In genomic region chr11:76652989-76653673, GRCh38 we compare ENCODE assay signal across 18 cellular contexts. TPM values are rescaled to one million over a fixed set of nuclear protein-coding genes. Genes with fewer than 3 reads are reported as not detected.
DNase-seq lines count a peak whose midpoint lies in the region; ATAC-seq and TF ChIP-seq lines count a peak whose summit lies in the region.
"Had no signal": no experiment of that assay in that cellular context is flagged by ENCODE, and none has a peak within 500 bp of the region (broad histone marks: within the 10 kb centered on the region; RNA-seq: fewer than 3 reads in every experiment).

No MANE protein-coding gene starts in this region.

- no peak overlapping the region for H3K4me3 ChIP-seq in right atrium auricular region
- no peak overlapping the region for H3K4me3 ChIP-seq in psoas muscle
- H3K4me3 ChIP-seq: SK-N-MC had no signal

- ATAC-seq in Right ventricle myocardium inferior (peak; percentile 1), left cardiac atrium (no peak), psoas muscle (peak in 1 of 4 donors; percentile 5), HG03439 (IDR thresholded peaks at IDR 0.05; ENCODE audit: unreplicated experiment) (no peak), HG03280 (IDR thresholded peaks at IDR 0.05; ENCODE audit: unreplicated experiment) (no peak)
- ATAC-seq: naive thymus-derived CD4-positive, alpha-beta T cell had no signal

- H3K9me3 ChIP-seq in right atrium auricular region (no peaks in the 10 kb centered on the region), psoas muscle (no peaks in the 10 kb centered on the region)

- no peak for TF ChIP-seq CTCF in right atrium auricular region (IDR thresholded peaks at IDR 0.05)
- no peak for TF ChIP-seq CTCF in psoas muscle (IDR thresholded peaks at IDR 0.05)

- H3K36me3 ChIP-seq in right atrium auricular region (no peaks in the 10 kb centered on the region), psoas muscle (ENCODE audit: insufficient read depth in 1 of 2, low read depth in 1 of 2) (peaks cover 0 to 2% of the 10 kb centered on the region in 2 donors)

- WGBS in psoas muscle, 3 donors = 74 to 75% (median 74%) methylated on average over 12 of the region's 12 CpGs

- peak overlapping the region; percentile 65 to 69 for H3K27ac ChIP-seq in right atrium auricular region
- H3K27ac ChIP-seq in psoas muscle = peak overlapping the region; percentile 65
- H3K27ac ChIP-seq: epithelial cell of prostate, SK-N-MC had no signal

- intact Hi-C loops in Right ventricle myocardium inferior (cut with DNase I) = no loop called here
- intact Hi-C loops in left cardiac atrium (cut with DNase I) = no loop called here
- intact Hi-C loops in psoas muscle (cut with DNase I) = no loop called here

- H3K4me1 ChIP-seq in right atrium auricular region (peaks cover 0 to 73% of the 10 kb centered on the region in 2 donors), psoas muscle (no peaks in the 10 kb centered on the region)

- H3K27me3 ChIP-seq in right atrium auricular region (no peaks in the 10 kb centered on the region), psoas muscle (ENCODE audit: insufficient read depth in 3 of 3, low read length in 2 of 3) (no peaks in the 10 kb centered on the region)

- DNase-seq in Right ventricle myocardium inferior (ENCODE audit: missing footprints) = peak; percentile 37
- DNase-seq in left cardiac atrium = no peak
- DNase-seq in right atrium auricular region (ENCODE audit: low spot score) = no peak
- DNase-seq in psoas muscle = no peak
- DNase-seq in SIG-M5 (lab: John Stamatoyannopoulos, UW) = no peak
- no peak for DNase-seq in NCI-H82 (lab: John Stamatoyannopoulos, UW)
- DNase-seq: activated CD4-positive, alpha-beta T cell treated with anti-CD3 and anti-CD28 coated beads, Interleukin-2, amount 10 ng/mL, durations not matched to agents 24 days and 14 days; activated T-cell treated with anti-CD3 and anti-CD28 coated beads, Interleukin-2, amount 50 U/mL, for 48 hours; hippocampal formation; left colon; NCI-H1694 treated with DMSO at 0.1 percent for 48 hours; NCI-H510A had no signal

RNA-seq across cellular contexts. Expression of gene LRRC32, which starts 17.4 kb away (rescaled TPM):
- total RNA-seq in Right ventricle myocardium inferior (32.5 TPM), left cardiac atrium (10 to 100 TPM; 43.8 to 88.2 TPM), right atrium auricular region (10 to 100 TPM; 37.9 to 56.0 TPM), psoas muscle (10 to 100 TPM; 14.7 to 32.9 (median 21.4) TPM)
- 10 to 100 TPM; 16.2 to 27.9 (median 16.7) TPM for polyA plus RNA-seq in psoas muscle
- total RNA-seq: HT-29 had no signal
- polyA plus RNA-seq: naive thymus-derived CD4-positive, alpha-beta T cell had no signal
